In the genomic region with DNA sequence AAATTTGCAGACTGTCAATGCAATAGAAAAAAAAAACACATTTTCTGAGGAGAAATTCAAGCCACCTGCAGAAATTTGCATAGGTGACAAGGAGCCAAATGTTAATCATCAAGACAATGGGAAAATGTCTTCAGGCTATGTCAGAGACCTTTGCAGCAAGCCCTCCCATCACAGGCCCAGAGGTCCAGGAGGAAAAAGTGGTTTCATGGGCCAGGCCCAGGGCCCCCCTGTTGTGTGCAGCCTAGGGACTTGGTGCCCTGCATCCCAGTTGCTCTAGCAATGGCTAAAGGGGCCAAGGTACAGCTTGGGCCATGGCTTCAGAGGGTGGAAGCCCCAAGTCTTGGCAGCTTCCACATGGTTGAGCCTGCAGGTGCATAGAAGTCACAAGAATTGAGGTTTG, we compare ENCODE assay signal across 35 cellular contexts.
DNase-seq lines count a peak whose midpoint lies in the region; ATAC-seq and TF ChIP-seq lines count a peak whose summit lies in the region.
"Had no signal": no experiment of that assay in that cellular context is flagged by ENCODE, and none has a peak within 500 bp of the region (broad histone marks: within the 10 kb centered on the region; RNA-seq: fewer than 3 reads in every experiment).

No MANE protein-coding gene starts in this region.

- no peaks in the 10 kb centered on the region for H3K4me1 ChIP-seq in HEK293 (ENCODE audit: control insufficient read depth, insufficient read depth, low read length)
- H3K4me1 ChIP-seq: A549; BE2C; BLaER1; BLaER1 treated with 17β-estradiol and CSF1 and Interleukin-3, amounts not matched to agents 10 nM and 100 nM; Caco-2 had no signal

- TF ChIP-seq CTCF in HEK293 (tag by site-specific recombination; IDR thresholded peaks at IDR 0.05), result no peak
- no peak for TF ChIP-seq CTCF in endothelial cell (IDR thresholded peaks at IDR 0.05; ENCODE audit: unreplicated experiment)

- no peak for DNase-seq in activated CD4-positive, alpha-beta T cell treated with anti-CD3 and anti-CD28 coated beads, Interleukin-2, amount 10 ng/mL, durations not matched to agents 7 days and 5 days
- DNase-seq in activated CD4-positive, alpha-beta T cell treated with anti-CD3 and anti-CD28 coated beads, Interleukin-2, amount 10 ng/mL, durations not matched to agents 24 days and 14 days, result no peak
- no peak for DNase-seq in effector memory CD8-positive, alpha-beta T cell
- DNase-seq in stimulated activated naive B cell treated with anti-CD40 and anti-IgM and Interleukin-4, amounts not matched to agents 10 μg/mL and 1 μg/mL and 100 μg/mL, for 72 hours, result no peak
- DNase-seq in endothelial cell (ENCODE audit: low spot score), result no peak
- no peak for DNase-seq in NK-92 treated with Interleukin-12 subunit alpha and Interleukin-12 subunit beta, amount 100 ng/mL, for 24 hours (lab: John Stamatoyannopoulos, UW)
- DNase-seq in nucleus accumbens (lab: John Stamatoyannopoulos, UW), result no peak
- DNase-seq: 8988T; ACHN; AML-193; BE2C; C1 segment of cervical spinal cord; Caco-2; Calu3; CD4-positive, alpha-beta memory T cell; CD4-positive, alpha-beta T cell; CD4-positive, CD25-positive, alpha-beta regulatory T cell; CD8-positive, alpha-beta memory T cell; CD8-positive, alpha-beta T cell; COR-L47; DMS 273 treated with DMSO at 0.1 percent for 48 hours; DMS153; DMS53; DMS79; DMS79 treated with DMSO at 0.1 percent for 48 hours; DND-41; EL had no signal

- H3K36me3 ChIP-seq in HEK293 (ENCODE audit: control insufficient read depth in 2 of 2, insufficient read depth in 1 of 2, low read length in 2 of 2), result peaks cover 8 to 17% of the 10 kb centered on the region in 2 experiments
- H3K36me3 ChIP-seq: BE2C, BLaER1 had no signal

- CTCF ChIA-PET in activated CD4-positive, alpha-beta T cell treated with anti-CD3 and anti-CD28 coated beads, Interleukin-2, amount 10 ng/mL, durations not matched to agents 7 days and 5 days (lab: Charles Lee), result no interaction called here
- CTCF ChIA-PET in HEK293 (lab: Yijun Ruan, JAX), result no interaction called here

- intact Hi-C loops in activated CD4-positive, alpha-beta T cell treated with anti-CD3 and anti-CD28 coated beads, Interleukin-2, amount 10 ng/mL, durations not matched to agents 24 days and 14 days (cut with micrococcal nuclease), result no loop called here

- no peak overlapping the region for H3K27ac ChIP-seq in HEK293 (ENCODE audit: extremely low read depth, low read depth, low read length)
- H3K27ac ChIP-seq: 22Rv1; A549; BLaER1; BLaER1 treated with 17β-estradiol and CSF1 and Interleukin-3, amounts not matched to agents 10 nM and 100 nM; C4-2B had no signal

- POLR2A ChIA-PET in activated CD4-positive, alpha-beta T cell treated with anti-CD3 and anti-CD28 coated beads, Interleukin-2, amount 10 ng/mL, durations not matched to agents 7 days and 5 days (lab: Charles Lee), result no interaction called here
- POLR2A ChIA-PET in HEK293 (lab: Yijun Ruan, JAX), result no interaction called here

- H3K4me1 Mint-ChIP-seq in activated CD4-positive, alpha-beta T cell treated with anti-CD3 and anti-CD28 coated beads, Interleukin-2, amount 10 ng/mL, durations not matched to agents 7 days and 5 days, result no peaks in the 10 kb centered on the region
- H3K4me1 Mint-ChIP-seq in activated CD4-positive, alpha-beta T cell treated with anti-CD3 and anti-CD28 coated beads, Interleukin-2, amount 10 ng/mL, durations not matched to agents 24 days and 14 days, result no peaks in the 10 kb centered on the region
- H3K4me1 Mint-ChIP-seq in effector memory CD8-positive, alpha-beta T cell (ENCODE audit: low read depth in 2 of 2), result peaks cover 15 to 35% of the 10 kb centered on the region in 2 donors
- H3K4me1 Mint-ChIP-seq in stimulated activated naive B cell treated with anti-CD40 and anti-IgM and Interleukin-4, amounts not matched to agents 10 μg/mL and 1 μg/mL and 100 μg/mL, for 72 hours, result no peaks in the 10 kb centered on the region
- H3K4me1 Mint-ChIP-seq in endothelial cell (ENCODE audit: unreplicated experiment), result no peaks in the 10 kb centered on the region
- H3K4me1 Mint-ChIP-seq: B cell, CD14-positive monocyte had no signal

- H3K4me3 Mint-ChIP-seq in activated CD4-positive, alpha-beta T cell treated with anti-CD3 and anti-CD28 coated beads, Interleukin-2, amount 10 ng/mL, durations not matched to agents 7 days and 5 days, result no peak overlapping the region
- no peak overlapping the region for H3K4me3 Mint-ChIP-seq in activated CD4-positive, alpha-beta T cell treated with anti-CD3 and anti-CD28 coated beads, Interleukin-2, amount 10 ng/mL, durations not matched to agents 24 days and 14 days
- no peak overlapping the region for H3K4me3 Mint-ChIP-seq in effector memory CD8-positive, alpha-beta T cell
- H3K4me3 Mint-ChIP-seq in stimulated activated naive B cell treated with anti-CD40 and anti-IgM and Interleukin-4, amounts not matched to agents 10 μg/mL and 1 μg/mL and 100 μg/mL, for 72 hours, result no peak overlapping the region
- no peak overlapping the region for H3K4me3 Mint-ChIP-seq in endothelial cell (ENCODE audit: unreplicated experiment)
- H3K4me3 Mint-ChIP-seq: B cell; CD14-positive monocyte; CD4-positive, alpha-beta memory T cell; CD4-positive, alpha-beta T cell; CD4-positive, CD25-positive, alpha-beta regulatory T cell; CD8-positive, alpha-beta T cell had no signal

- H3K27ac Mint-ChIP-seq in activated CD4-positive, alpha-beta T cell treated with anti-CD3 and anti-CD28 coated beads, Interleukin-2, amount 10 ng/mL, durations not matched to agents 7 days and 5 days, result peak overlapping the region; percentile 25
- H3K27ac Mint-ChIP-seq in activated CD4-positive, alpha-beta T cell treated with anti-CD3 and anti-CD28 coated beads, Interleukin-2, amount 10 ng/mL, durations not matched to agents 24 days and 14 days, result no peak overlapping the region
- peak overlapping the region; percentile 41 to 52 for H3K27ac Mint-ChIP-seq in effector memory CD8-positive, alpha-beta T cell
- H3K27ac Mint-ChIP-seq in stimulated activated naive B cell treated with anti-CD40 and anti-IgM and Interleukin-4, amounts not matched to agents 10 μg/mL and 1 μg/mL and 100 μg/mL, for 72 hours, result peak overlapping the region; percentile 9
- H3K27ac Mint-ChIP-seq in endothelial cell (ENCODE audit: unreplicated experiment), result no peak overlapping the region
- H3K27ac Mint-ChIP-seq: B cell; CD14-positive monocyte; CD4-positive, alpha-beta T cell; CD4-positive, CD25-positive, alpha-beta regulatory T cell had no signal

- H3K9me3 Mint-ChIP-seq in activated CD4-positive, alpha-beta T cell treated with anti-CD3 and anti-CD28 coated beads, Interleukin-2, amount 10 ng/mL, durations not matched to agents 7 days and 5 days, result peaks cover 48% of the 10 kb centered on the region
- H3K9me3 Mint-ChIP-seq in activated CD4-positive, alpha-beta T cell treated with anti-CD3 and anti-CD28 coated beads, Interleukin-2, amount 10 ng/mL, durations not matched to agents 24 days and 14 days, result peaks cover 30% of the 10 kb centered on the region
- peaks cover 9 to 32% of the 10 kb centered on the region in 2 donors for H3K9me3 Mint-ChIP-seq in effector memory CD8-positive, alpha-beta T cell
- peaks cover 27 to 28% of the 10 kb centered on the region in 2 donors for H3K9me3 Mint-ChIP-seq in stimulated activated naive B cell treated with anti-CD40 and anti-IgM and Interleukin-4, amounts not matched to agents 10 μg/mL and 1 μg/mL and 100 μg/mL, for 72 hours
- peaks cover 14% of the 10 kb centered on the region for H3K9me3 Mint-ChIP-seq in endothelial cell (ENCODE audit: unreplicated experiment)

- H3K4me3 ChIP-seq in HEK293 (ENCODE audit: low read depth, low read length), result no peak overlapping the region
- H3K4me3 ChIP-seq: A549, BLaER1 had no signal

- H3K36me3 Mint-ChIP-seq in activated CD4-positive, alpha-beta T cell treated with anti-CD3 and anti-CD28 coated beads, Interleukin-2, amount 10 ng/mL, durations not matched to agents 7 days and 5 days (ENCODE audit: low read depth), result peaks cover 80% of the 10 kb centered on the region
- H3K36me3 Mint-ChIP-seq in activated CD4-positive, alpha-beta T cell treated with anti-CD3 and anti-CD28 coated beads, Interleukin-2, amount 10 ng/mL, durations not matched to agents 24 days and 14 days (ENCODE audit: low read depth), result peaks cover 78% of the 10 kb centered on the region
- peaks cover 91% of the 10 kb centered on the region for H3K36me3 Mint-ChIP-seq in effector memory CD8-positive, alpha-beta T cell (ENCODE audit: insufficient read depth)
- peaks cover 35 to 49% of the 10 kb centered on the region in 2 donors for H3K36me3 Mint-ChIP-seq in stimulated activated naive B cell treated with anti-CD40 and anti-IgM and Interleukin-4, amounts not matched to agents 10 μg/mL and 1 μg/mL and 100 μg/mL, for 72 hours
- H3K36me3 Mint-ChIP-seq in endothelial cell (ENCODE audit: low read depth, unreplicated experiment), result peaks cover 25% of the 10 kb centered on the region
- H3K36me3 Mint-ChIP-seq: CD14-positive monocyte had no signal

- no peaks in the 10 kb centered on the region for H3K9me3 ChIP-seq in HEK293 (ENCODE audit: control insufficient read depth, insufficient read depth, low read depth, low read length)

- ATAC-seq in effector memory CD8-positive, alpha-beta T cell (replicated peaks), result no peak
- ATAC-seq in stimulated activated naive B cell treated with anti-CD40 and anti-IgM and Interleukin-4, amounts not matched to agents 10 μg/mL and 1 μg/mL and 100 μg/mL, for 72 hours (replicated peaks), result no peak
- ATAC-seq: A549; CD8-positive, alpha-beta T cell had no signal

- no peaks in the 10 kb centered on the region for H3K27me3 Mint-ChIP-seq in activated CD4-positive, alpha-beta T cell treated with anti-CD3 and anti-CD28 coated beads, Interleukin-2, amount 10 ng/mL, durations not matched to agents 7 days and 5 days
- no peaks in the 10 kb centered on the region for H3K27me3 Mint-ChIP-seq in activated CD4-positive, alpha-beta T cell treated with anti-CD3 and anti-CD28 coated beads, Interleukin-2, amount 10 ng/mL, durations not matched to agents 24 days and 14 days
- H3K27me3 Mint-ChIP-seq in effector memory CD8-positive, alpha-beta T cell, result no peaks in the 10 kb centered on the region
- peaks cover 0 to 6% of the 10 kb centered on the region in 2 donors for H3K27me3 Mint-ChIP-seq in stimulated activated naive B cell treated with anti-CD40 and anti-IgM and Interleukin-4, amounts not matched to agents 10 μg/mL and 1 μg/mL and 100 μg/mL, for 72 hours
- no peaks in the 10 kb centered on the region for H3K27me3 Mint-ChIP-seq in endothelial cell (ENCODE audit: unreplicated experiment)
- H3K27me3 Mint-ChIP-seq: CD4-positive, alpha-beta memory T cell; CD4-positive, alpha-beta T cell; CD4-positive, CD25-positive, alpha-beta regulatory T cell; CD8-positive, alpha-beta memory T cell had no signal

Comparison
In these comparisons a context has a peak if more than half of its experiments do, and no peak if none do; other contexts are left out.
1. H3K27ac Mint-ChIP-seq: peak in activated CD4-positive, alpha-beta T cell treated with anti-CD3 and anti-CD28 coated beads, Interleukin-2, amount 10 ng/mL, durations not matched to agents 7 days and 5 days (single experiment), effector memory CD8-positive, alpha-beta T cell (2 of 2) and stimulated activated naive B cell treated with anti-CD40 and anti-IgM and Interleukin-4, amounts not matched to agents 10 μg/mL and 1 μg/mL and 100 μg/mL, for 72 hours (single experiment); none in activated CD4-positive, alpha-beta T cell treated with anti-CD3 and anti-CD28 coated beads, Interleukin-2, amount 10 ng/mL, durations not matched to agents 24 days and 14 days (single experiment) and endothelial cell (single experiment).